ENCODE assay signal across 8 cellular contexts in genomic region chr2:43158259-43158880, GRCh38.
DNase-seq lines count a peak whose midpoint lies in the region; ATAC-seq, FAIRE-seq and TF ChIP-seq lines count a peak whose summit lies in the region.

No MANE protein-coding gene starts in this region.

- FAIRE-seq in A549 (lab: Jason Lieb, UNC) = no peak

- WGBS in A549 (ENCODE audit: missing lambda C conversion rate) = 15% methylated on average over 11 of the region's 11 CpGs

- DNase-seq in A549 (ENCODE audit: low read depth in 1 of 2, low spot score in 1 of 2) = peak; percentile 79 to 88
- DNase-seq in HT1080 (ENCODE audit: low read depth) = peak; percentile 83
- DNase-seq in activated CD4-positive, alpha-beta T cell treated with anti-CD3 and anti-CD28 coated beads, Interleukin-2, amount 10 ng/mL, durations not matched to agents 24 days and 14 days = peak; percentile 89
- DNase-seq in epithelial cell of proximal tubule (ENCODE audit: low read depth) = peak; percentile 52
- DNase-seq in COR-L47 (lab: John Stamatoyannopoulos, UW) = no peak
- DNase-seq in cerebellar cortex (ENCODE audit: low spot score) = no peak

- H3K4me1 Mint-ChIP-seq in activated CD4-positive, alpha-beta T cell treated with anti-CD3 and anti-CD28 coated beads, Interleukin-2, amount 10 ng/mL, durations not matched to agents 24 days and 14 days = peaks cover 56% of the 10 kb centered on the region
- H3K4me1 Mint-ChIP-seq in nephron = peaks cover 15% of the 10 kb centered on the region

- peak; percentile 67 to 68 for ATAC-seq in A549
- peak; percentile 3 for ATAC-seq in GM19397 (IDR thresholded peaks at IDR 0.05; ENCODE audit: unreplicated experiment)

- H3K4me1 ChIP-seq in A549 = peaks cover 65% of the 10 kb centered on the region

- peak overlapping the region; percentile 98 for H3K27ac Mint-ChIP-seq in activated CD4-positive, alpha-beta T cell treated with anti-CD3 and anti-CD28 coated beads, Interleukin-2, amount 10 ng/mL, durations not matched to agents 24 days and 14 days
- peak overlapping the region; percentile 82 to 86 (median 84) for H3K27ac Mint-ChIP-seq in nephron

- H3K4me3 ChIP-seq in A549 = no peak overlapping the region
- peak overlapping the region; percentile 25 for H3K4me3 ChIP-seq in epithelial cell of proximal tubule (ENCODE audit: low read depth, low read length)

- no peaks in the 10 kb centered on the region for H3K27me3 Mint-ChIP-seq in activated CD4-positive, alpha-beta T cell treated with anti-CD3 and anti-CD28 coated beads, Interleukin-2, amount 10 ng/mL, durations not matched to agents 24 days and 14 days
- no peaks in the 10 kb centered on the region for H3K27me3 Mint-ChIP-seq in nephron (ENCODE audit: low read depth)

- peak overlapping the region; percentile 89 to 95 for H3K27ac ChIP-seq in A549

- no peak; a peak in 1 of 5 replicates for TF ChIP-seq EP300 in A549 (IDR thresholded peaks at IDR 0.05)

- TF ChIP-seq CTCF in A549 (IDR thresholded peaks at IDR 0.05) (no peak), epithelial cell of proximal tubule (conservative IDR thresholded peaks at IDR 0.05; ENCODE audit: low read depth, low read length) (no peak), nephron (IDR thresholded peaks at IDR 0.05; ENCODE audit: unreplicated experiment in 3 of 3) (no peak)

- no peaks in the 10 kb centered on the region for H3K36me3 Mint-ChIP-seq in activated CD4-positive, alpha-beta T cell treated with anti-CD3 and anti-CD28 coated beads, Interleukin-2, amount 10 ng/mL, durations not matched to agents 24 days and 14 days (ENCODE audit: low read depth)
- H3K36me3 Mint-ChIP-seq in nephron (ENCODE audit: low read depth) = no peaks in the 10 kb centered on the region

- H3K9me3 ChIP-seq in A549 = no peaks in the 10 kb centered on the region

- TF ChIP-seq RAD21 in A549 (conservative IDR thresholded peaks at IDR 0.05 in 1 of 2, IDR thresholded peaks at IDR 0.05 in 1 of 2) = no peak

- no peaks in the 10 kb centered on the region for H3K9me3 Mint-ChIP-seq in activated CD4-positive, alpha-beta T cell treated with anti-CD3 and anti-CD28 coated beads, Interleukin-2, amount 10 ng/mL, durations not matched to agents 24 days and 14 days
- H3K9me3 Mint-ChIP-seq in nephron = no peaks in the 10 kb centered on the region

- POLR2A ChIA-PET in A549 (lab: Yijun Ruan, JAX) = interaction anchor here (0.7 to 1.7 kb wide), 4 partner anchors 11 to 68 kb away, joined by 3 to 9 read pairs (median 4); partner anchors contain the start of gene ZFP36L2

- peak overlapping the region; percentile 78 for H3K4me3 Mint-ChIP-seq in activated CD4-positive, alpha-beta T cell treated with anti-CD3 and anti-CD28 coated beads, Interleukin-2, amount 10 ng/mL, durations not matched to agents 24 days and 14 days
- H3K4me3 Mint-ChIP-seq in nephron = no peak overlapping the region

- CTCF ChIA-PET in A549 (lab: Yijun Ruan, JAX) = interaction anchor here (0.9 to 1.7 kb wide), 6 partner anchors 18 to 327 kb away, joined by 3 to 5 read pairs (median 4); no protein-coding TSS in a partner anchor

- H3K4me2 ChIP-seq in A549 = peak overlapping the region; percentile 69

- no peak for TF ChIP-seq POLR2A in A549 (IDR thresholded peaks at IDR 0.05; ENCODE audit: low read length)

- intact Hi-C loops in activated CD4-positive, alpha-beta T cell treated with anti-CD3 and anti-CD28 coated beads, Interleukin-2, amount 10 ng/mL, durations not matched to agents 24 days and 14 days (cut with micrococcal nuclease) = loop anchor here (1.0 to 5.0 kb wide), 3 partner anchors 9 to 399 kb away; no protein-coding TSS in a partner anchor

TF ChIP-seq in A549, 52 proteins besides CTCF, POLR2A, EP300 and RAD21 (continues in another document):
- no peak for TF ChIP-seq POLR2AphosphoS2 (conservative IDR thresholded peaks at IDR 0.05; ENCODE audit: low read length)
- no peak for TF ChIP-seq PHF8 (IDR thresholded peaks at IDR 0.05; ENCODE audit: borderline replicate concordance, low read depth)
- TF ChIP-seq FOSL2 (IDR thresholded peaks at IDR 0.05) = no peak
- TF ChIP-seq FOSL2 (CRISPR knock-in tag; IDR thresholded peaks at IDR 0.05) = peak; percentile 57
- no peak for TF ChIP-seq CBX8 (IDR thresholded peaks at IDR 0.05)
- no peak for TF ChIP-seq TFCP2L1 (CRISPR knock-in tag; IDR thresholded peaks at IDR 0.05)
- no peak for TF ChIP-seq ZNF302 (CRISPR knock-in tag; IDR thresholded peaks at IDR 0.05)
- no peak for TF ChIP-seq CBX2 (IDR thresholded peaks at IDR 0.05; ENCODE audit: borderline replicate concordance, low read depth)
- TF ChIP-seq EHMT2 (IDR thresholded peaks at IDR 0.05; ENCODE audit: low read depth) = no peak
- TF ChIP-seq TP53 (CRISPR knock-in tag; IDR thresholded peaks at IDR 0.05) = no peak
- TF ChIP-seq HOXB5 (CRISPR knock-in tag; IDR thresholded peaks at IDR 0.05) = no peak
- TF ChIP-seq NPAS2 (CRISPR knock-in tag; IDR thresholded peaks at IDR 0.05; ENCODE audit: borderline replicate concordance) = no peak
- peak in 1 of 2 experiments; percentile 15; a peak in 1 of 5 replicates for TF ChIP-seq JUN (IDR thresholded peaks at IDR 0.05)
- TF ChIP-seq, protein P1, sequence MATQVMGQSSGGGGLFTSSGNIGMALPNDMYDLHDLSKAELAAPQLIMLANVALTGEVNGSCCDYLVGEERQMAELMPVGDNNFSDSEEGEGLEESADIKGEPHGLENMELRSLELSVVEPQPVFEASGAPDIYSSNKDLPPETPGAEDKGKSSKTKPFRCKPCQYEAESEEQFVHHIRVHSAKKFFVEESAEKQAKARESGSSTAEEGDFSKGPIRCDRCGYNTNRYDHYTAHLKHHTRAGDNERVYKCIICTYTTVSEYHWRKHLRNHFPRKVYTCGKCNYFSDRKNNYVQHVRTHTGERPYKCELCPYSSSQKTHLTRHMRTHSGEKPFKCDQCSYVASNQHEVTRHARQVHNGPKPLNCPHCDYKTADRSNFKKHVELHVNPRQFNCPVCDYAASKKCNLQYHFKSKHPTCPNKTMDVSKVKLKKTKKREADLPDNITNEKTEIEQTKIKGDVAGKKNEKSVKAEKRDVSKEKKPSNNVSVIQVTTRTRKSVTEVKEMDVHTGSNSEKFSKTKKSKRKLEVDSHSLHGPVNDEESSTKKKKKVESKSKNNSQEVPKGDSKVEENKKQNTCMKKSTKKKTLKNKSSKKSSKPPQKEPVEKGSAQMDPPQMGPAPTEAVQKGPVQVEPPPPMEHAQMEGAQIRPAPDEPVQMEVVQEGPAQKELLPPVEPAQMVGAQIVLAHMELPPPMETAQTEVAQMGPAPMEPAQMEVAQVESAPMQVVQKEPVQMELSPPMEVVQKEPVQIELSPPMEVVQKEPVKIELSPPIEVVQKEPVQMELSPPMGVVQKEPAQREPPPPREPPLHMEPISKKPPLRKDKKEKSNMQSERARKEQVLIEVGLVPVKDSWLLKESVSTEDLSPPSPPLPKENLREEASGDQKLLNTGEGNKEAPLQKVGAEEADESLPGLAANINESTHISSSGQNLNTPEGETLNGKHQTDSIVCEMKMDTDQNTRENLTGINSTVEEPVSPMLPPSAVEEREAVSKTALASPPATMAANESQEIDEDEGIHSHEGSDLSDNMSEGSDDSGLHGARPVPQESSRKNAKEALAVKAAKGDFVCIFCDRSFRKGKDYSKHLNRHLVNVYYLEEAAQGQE (IDR thresholded peaks at IDR 0.05) = no peak
- no peak for TF ChIP-seq RARB (CRISPR knock-in tag; IDR thresholded peaks at IDR 0.05)
- no peak for TF ChIP-seq CHD2 (IDR thresholded peaks at IDR 0.05; ENCODE audit: low read length, partially characterized antibody)
- TF ChIP-seq, protein P2, sequence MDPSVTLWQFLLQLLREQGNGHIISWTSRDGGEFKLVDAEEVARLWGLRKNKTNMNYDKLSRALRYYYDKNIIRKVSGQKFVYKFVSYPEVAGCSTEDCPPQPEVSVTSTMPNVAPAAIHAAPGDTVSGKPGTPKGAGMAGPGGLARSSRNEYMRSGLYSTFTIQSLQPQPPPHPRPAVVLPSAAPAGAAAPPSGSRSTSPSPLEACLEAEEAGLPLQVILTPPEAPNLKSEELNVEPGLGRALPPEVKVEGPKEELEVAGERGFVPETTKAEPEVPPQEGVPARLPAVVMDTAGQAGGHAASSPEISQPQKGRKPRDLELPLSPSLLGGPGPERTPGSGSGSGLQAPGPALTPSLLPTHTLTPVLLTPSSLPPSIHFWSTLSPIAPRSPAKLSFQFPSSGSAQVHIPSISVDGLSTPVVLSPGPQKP (IDR thresholded peaks at IDR 0.05; ENCODE audit: low read depth, low read length) = no peak
- TF ChIP-seq USF2 (IDR thresholded peaks at IDR 0.05) = no peak
- TF ChIP-seq ESRRA (IDR thresholded peaks at IDR 0.05; ENCODE audit: borderline replicate concordance, low read length) = no peak
- no peak; a peak in 1 of 4 replicates for TF ChIP-seq CEBPB (IDR thresholded peaks at IDR 0.05)
- TF ChIP-seq BHLHE40 (IDR thresholded peaks at IDR 0.05; ENCODE audit: low read depth, low read length) = no peak
- TF ChIP-seq HDAC2 (IDR thresholded peaks at IDR 0.05) = no peak
- TF ChIP-seq SMC3 (IDR thresholded peaks at IDR 0.05) = no peak; the same call in 2 of the 3 replicates
- TF ChIP-seq JUNB (IDR thresholded peaks at IDR 0.05) = 0 out of 2 replicates have a peak, but pooled peaks have one; percentile 17
- TF ChIP-seq RFX5 (IDR thresholded peaks at IDR 0.05) = no peak
- TF ChIP-seq FOXS1 (CRISPR knock-in tag; IDR thresholded peaks at IDR 0.05) = no peak
- TF ChIP-seq GATA3 (IDR thresholded peaks at IDR 0.05; ENCODE audit: borderline replicate concordance) = no peak; the same call in none of the 2 replicates
- TF ChIP-seq, protein P3, sequence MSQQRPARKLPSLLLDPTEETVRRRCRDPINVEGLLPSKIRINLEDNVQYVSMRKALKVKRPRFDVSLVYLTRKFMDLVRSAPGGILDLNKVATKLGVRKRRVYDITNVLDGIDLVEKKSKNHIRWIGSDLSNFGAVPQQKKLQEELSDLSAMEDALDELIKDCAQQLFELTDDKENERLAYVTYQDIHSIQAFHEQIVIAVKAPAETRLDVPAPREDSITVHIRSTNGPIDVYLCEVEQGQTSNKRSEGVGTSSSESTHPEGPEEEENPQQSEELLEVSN (IDR thresholded peaks at IDR 0.05; ENCODE audit: borderline replicate concordance, low read depth) = peak; percentile 52
- TF ChIP-seq MAFK (IDR thresholded peaks at IDR 0.05; ENCODE audit: partially characterized antibody) = no peak

Comparison
In these comparisons a context has a peak if more than half of its experiments do, and no peak if none do; other contexts are left out.
1. DNase-seq: peak in A549 (2 of 2), HT1080 (single experiment), activated CD4-positive, alpha-beta T cell treated with anti-CD3 and anti-CD28 coated beads, Interleukin-2, amount 10 ng/mL, durations not matched to agents 24 days and 14 days (single experiment) and epithelial cell of proximal tubule (single experiment); none in COR-L47 (single experiment) and cerebellar cortex (single experiment).